Comparison of ENCODE assay signal across 15 cellular contexts in the genomic region with DNA sequence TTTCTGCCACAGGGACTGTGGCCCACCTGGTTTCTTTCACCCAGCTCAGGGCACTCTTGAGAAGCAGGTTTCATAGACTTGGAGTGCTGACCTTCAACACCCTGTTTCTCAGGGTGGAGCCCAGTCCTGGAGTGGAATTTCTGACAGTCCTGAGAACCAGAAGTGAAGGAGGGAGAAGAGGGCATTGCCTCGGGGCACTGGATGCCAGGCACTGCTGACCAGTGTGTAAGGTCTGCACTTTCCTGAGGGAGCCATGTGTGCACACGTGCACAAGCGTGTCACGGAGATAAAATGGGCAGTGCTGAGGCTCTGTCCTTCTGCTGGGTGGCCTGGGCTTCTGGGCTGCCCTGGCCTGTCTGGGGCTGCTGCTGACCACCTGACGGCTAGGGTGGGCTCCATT.
A peak's percentile ranks its signal among the peaks of the same experiment; 100 is the strongest.
DNase-seq lines count a peak whose midpoint lies in the region; ATAC-seq and TF ChIP-seq lines count a peak whose summit lies in the region.
"Had no signal": no experiment of that assay in that cellular context is flagged by ENCODE, and none has a peak within 500 bp of the region (broad histone marks: within the 10 kb centered on the region; RNA-seq: fewer than 3 reads in every experiment).

No MANE protein-coding gene starts in this region.

- intact Hi-C loops in CD14-positive monocyte (cut with micrococcal nuclease) = no loop called here
- intact Hi-C loops in right cardiac atrium (cut with DNase I) = loop anchor here in 1 of 4 donors (10.0 kb wide), 1 partner anchor 235 kb away; no protein-coding TSS in a partner anchor
- intact Hi-C loops in dorsolateral prefrontal cortex (cut with DNase I) = no loop called here

- H3K27me3 ChIP-seq in right cardiac atrium (ENCODE audit: control insufficient read depth, insufficient read depth) (no peaks in the 10 kb centered on the region), neural progenitor cell (peaks cover 17% of the 10 kb centered on the region), dorsolateral prefrontal cortex (no peaks in the 10 kb centered on the region)

- DNase-seq in CD14-positive monocyte (ENCODE audit: low spot score) (peak; percentile 22), M059J (ENCODE audit: low read depth) (peak; percentile 17), right cardiac atrium (no peak), neural progenitor cell (ENCODE audit: low spot score) (no peak), SW480 (ENCODE audit: low spot score) (no peak), dorsolateral prefrontal cortex (no peak)
- no peak for DNase-seq in stimulated activated naive B cell treated with anti-CD40 and anti-IgM and Interleukin-4, amounts not matched to agents 10 μg/mL and 1 μg/mL and 100 μg/mL, for 72 hours
- DNase-seq in stimulated activated CD4-positive, alpha-beta T cell treated with anti-CD3 and anti-CD28 coated beads, Interleukin-12 subunit alpha, Interleukin-12 subunit beta, amount 100 ng/mL, for 4 hours = no peak
- DNase-seq: CD4-positive, alpha-beta memory T cell; DMS79 treated with DMSO at 0.1 percent for 48 hours; NCI-H187; NCI-H345; NCI-H69; RPMI8226 had no signal

- no peak for ATAC-seq in right cardiac atrium
- ATAC-seq in stimulated activated naive B cell treated with anti-CD40 and anti-IgM and Interleukin-4, amounts not matched to agents 10 μg/mL and 1 μg/mL and 100 μg/mL, for 72 hours (replicated peaks) = no peak
- ATAC-seq: HCT116 had no signal

- H3K4me1 Mint-ChIP-seq in CD14-positive monocyte (no peaks in the 10 kb centered on the region), neural progenitor cell (peaks cover 18% of the 10 kb centered on the region)
- H3K4me1 Mint-ChIP-seq in stimulated activated naive B cell treated with anti-CD40 and anti-IgM and Interleukin-4, amounts not matched to agents 10 μg/mL and 1 μg/mL and 100 μg/mL, for 72 hours = peaks cover under 1% of the 10 kb centered on the region in 2 donors
- H3K4me1 Mint-ChIP-seq: CD4-positive, alpha-beta memory T cell had no signal

- no peaks in the 10 kb centered on the region for H3K36me3 ChIP-seq in neural progenitor cell

- H3K27ac Mint-ChIP-seq in CD14-positive monocyte (no peak overlapping the region), neural progenitor cell (no peak overlapping the region)
- H3K27ac Mint-ChIP-seq in stimulated activated naive B cell treated with anti-CD40 and anti-IgM and Interleukin-4, amounts not matched to agents 10 μg/mL and 1 μg/mL and 100 μg/mL, for 72 hours = no peak overlapping the region
- H3K27ac Mint-ChIP-seq: CD4-positive, alpha-beta memory T cell had no signal

- TF ChIP-seq CTCF in CD14-positive monocyte (IDR thresholded peaks at IDR 0.05) = no peak
- no peak for TF ChIP-seq CTCF in neural progenitor cell (IDR thresholded peaks at IDR 0.05)
- TF ChIP-seq CTCF in dorsolateral prefrontal cortex (IDR thresholded peaks at IDR 0.05 in 54 of 56, conservative IDR thresholded peaks at IDR 0.05 in 2 of 56; ENCODE audit: low read depth in 1 of 56, partially characterized antibody in 56 of 56) = no peak

- H3K4me3 Mint-ChIP-seq in CD14-positive monocyte (no peak overlapping the region), neural progenitor cell (no peak overlapping the region)
- no peak overlapping the region for H3K4me3 Mint-ChIP-seq in stimulated activated naive B cell treated with anti-CD40 and anti-IgM and Interleukin-4, amounts not matched to agents 10 μg/mL and 1 μg/mL and 100 μg/mL, for 72 hours
- H3K4me3 Mint-ChIP-seq: CD4-positive, alpha-beta memory T cell had no signal

- no peak overlapping the region for H2AFZ ChIP-seq in neural progenitor cell (replicated peaks)

- H3K4me3 ChIP-seq in right cardiac atrium (ENCODE audit: low read length) = no peak overlapping the region
- no peak overlapping the region for H3K4me3 ChIP-seq in neural progenitor cell
- H3K4me3 ChIP-seq in dorsolateral prefrontal cortex = no peak overlapping the region

- H3K9me3 Mint-ChIP-seq in CD14-positive monocyte (no peaks in the 10 kb centered on the region), neural progenitor cell (no peaks in the 10 kb centered on the region)
- H3K9me3 Mint-ChIP-seq in stimulated activated naive B cell treated with anti-CD40 and anti-IgM and Interleukin-4, amounts not matched to agents 10 μg/mL and 1 μg/mL and 100 μg/mL, for 72 hours = no peaks in the 10 kb centered on the region

- H3K4me1 ChIP-seq in right cardiac atrium (ENCODE audit: control insufficient read depth, insufficient read depth, low read length) = no peaks in the 10 kb centered on the region
- peaks cover 10% of the 10 kb centered on the region for H3K4me1 ChIP-seq in neural progenitor cell

- H3K9me3 ChIP-seq in right cardiac atrium (ENCODE audit: control insufficient read depth, low read length) (no peaks in the 10 kb centered on the region), neural progenitor cell (ENCODE audit: low read depth) (no peaks in the 10 kb centered on the region)

- H3K27ac ChIP-seq in right cardiac atrium (ENCODE audit: low read length) (peak overlapping the region; percentile 25), neural progenitor cell (no peak overlapping the region), dorsolateral prefrontal cortex (no peak overlapping the region)

- WGBS in right cardiac atrium = 65% methylated on average over 5 of the region's 5 CpGs

- peak overlapping the region; percentile 38 for H3K4me2 ChIP-seq in neural progenitor cell

- H3K36me3 Mint-ChIP-seq in CD14-positive monocyte (no peaks in the 10 kb centered on the region), neural progenitor cell (no peaks in the 10 kb centered on the region)
- peaks cover 0 to 3% of the 10 kb centered on the region in 2 donors for H3K36me3 Mint-ChIP-seq in stimulated activated naive B cell treated with anti-CD40 and anti-IgM and Interleukin-4, amounts not matched to agents 10 μg/mL and 1 μg/mL and 100 μg/mL, for 72 hours
- H3K36me3 Mint-ChIP-seq: CD4-positive, alpha-beta memory T cell had no signal

- H3F3A ChIP-seq in neural progenitor cell (ENCODE audit: low read depth) = peaks cover 6% of the 10 kb centered on the region

- H4K20me1 ChIP-seq in neural progenitor cell (ENCODE audit: low read depth) = no peaks in the 10 kb centered on the region

- H3K79me2 ChIP-seq in neural progenitor cell (ENCODE audit: low read depth) = no peaks in the 10 kb centered on the region

- no peak overlapping the region for H3K9ac ChIP-seq in neural progenitor cell

- H3K27me3 Mint-ChIP-seq in CD14-positive monocyte (ENCODE audit: low read depth in 3 of 3) (peaks cover 5 to 15% (median 12%) of the 10 kb centered on the region in 3 donors), neural progenitor cell (ENCODE audit: insufficient read depth, low read depth) (peaks cover 9% of the 10 kb centered on the region)
- peaks cover 17 to 31% of the 10 kb centered on the region in 2 donors for H3K27me3 Mint-ChIP-seq in stimulated activated naive B cell treated with anti-CD40 and anti-IgM and Interleukin-4, amounts not matched to agents 10 μg/mL and 1 μg/mL and 100 μg/mL, for 72 hours

Comparison
In these comparisons a context has a peak if more than half of its experiments do, and no peak if none do; other contexts are left out.
1. DNase-seq: peak in CD14-positive monocyte (single experiment) and M059J (single experiment); none in right cardiac atrium (0 of 3), neural progenitor cell (single experiment), SW480 (single experiment), stimulated activated naive B cell treated with anti-CD40 and anti-IgM and Interleukin-4, amounts not matched to agents 10 μg/mL and 1 μg/mL and 100 μg/mL, for 72 hours (single experiment), dorsolateral prefrontal cortex (0 of 10) and stimulated activated CD4-positive, alpha-beta T cell treated with anti-CD3 and anti-CD28 coated beads, Interleukin-12 subunit alpha, Interleukin-12 subunit beta, amount 100 ng/mL, for 4 hours (single experiment).